In the genomic region with DNA sequence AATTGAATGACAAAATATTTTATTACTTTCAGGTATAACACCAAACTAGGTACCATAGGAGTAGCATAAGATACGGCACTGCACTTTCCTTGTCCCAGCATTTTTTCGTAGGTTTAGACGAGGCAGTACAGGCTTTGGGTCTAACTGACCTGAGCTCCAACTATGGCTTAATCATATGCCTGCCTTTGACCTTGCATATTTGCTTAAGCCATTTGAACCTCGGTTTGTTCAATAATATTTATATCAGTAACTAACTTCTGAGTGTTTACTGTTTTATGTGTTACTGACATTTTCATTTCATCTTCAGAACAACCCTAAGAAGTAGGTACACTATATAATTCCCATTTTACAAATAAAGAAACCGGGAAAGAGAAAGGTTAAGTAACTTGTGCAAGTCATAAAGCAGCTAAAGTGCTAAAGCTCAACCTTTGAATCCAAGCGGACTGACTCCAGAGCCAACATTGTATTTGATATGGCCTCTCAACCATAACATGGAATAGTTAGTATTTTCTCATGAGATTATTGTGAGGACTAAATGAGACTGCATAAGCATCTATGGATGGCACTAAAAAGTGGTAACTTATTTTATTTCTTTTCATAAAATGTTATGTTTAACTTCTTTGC, we compare ENCODE assay signal across 1 cellular context.
TF ChIP-seq lines count a peak whose summit lies in the region.

No MANE protein-coding gene starts in this region.

TF ChIP-seq in HepG2, 621 proteins besides CTCF, POLR2A, EP300 and RAD21 (continued from another document):
- no peak for TF ChIP-seq GMEB1 (CRISPR knock-in tag; IDR thresholded peaks at IDR 0.05; ENCODE audit: borderline replicate concordance)
- TF ChIP-seq SKI (IDR thresholded peaks at IDR 0.05; ENCODE audit: partially characterized antibody) = no peak
- no peak for TF ChIP-seq ZKSCAN8 (CRISPR knock-in tag; IDR thresholded peaks at IDR 0.05; ENCODE audit: borderline replicate concordance)
- TF ChIP-seq PHF21A (CRISPR knock-in tag; IDR thresholded peaks at IDR 0.05) = no peak
- no peak for TF ChIP-seq ZEB1 (IDR thresholded peaks at IDR 0.05; ENCODE audit: insufficient replicate concordance, low read depth)
- 0 out of 2 replicates have a peak, but pooled peaks have one; percentile 24 for TF ChIP-seq EHMT2 (IDR thresholded peaks at IDR 0.05; ENCODE audit: borderline replicate concordance, low read depth, low read length)
- TF ChIP-seq HNF4A (CRISPR knock-in tag; IDR thresholded peaks at IDR 0.05) = 0 out of 2 replicates have a peak, but pooled peaks have one; percentile 8
- 0 out of 2 replicates have a peak, but pooled peaks have one; percentile 20 for TF ChIP-seq ATF1 (CRISPR knock-in tag; IDR thresholded peaks at IDR 0.05)
- TF ChIP-seq ZNF430 (CRISPR knock-in tag; IDR thresholded peaks at IDR 0.05) = no peak
- no peak for TF ChIP-seq SP140L (CRISPR knock-in tag; IDR thresholded peaks at IDR 0.05; ENCODE audit: borderline replicate concordance)
- TF ChIP-seq ZNF274 (CRISPR knock-in tag; IDR thresholded peaks at IDR 0.05) = no peak
- 0 out of 2 replicates have a peak, but pooled peaks have one; percentile 30 for TF ChIP-seq ZMYM4 (CRISPR knock-in tag; IDR thresholded peaks at IDR 0.05)
- no peak for TF ChIP-seq TEAD3 (CRISPR knock-in tag; optimal IDR thresholded peaks at IDR 0.05; ENCODE audit: borderline replicate concordance)
- no peak for TF ChIP-seq MTF1 (CRISPR knock-in tag; IDR thresholded peaks at IDR 0.05)
- TF ChIP-seq BCLAF1 (IDR thresholded peaks at IDR 0.05) = no peak
- 0 out of 2 replicates have a peak, but pooled peaks have one; percentile 18 for TF ChIP-seq NR2C2 (CRISPR knock-in tag; IDR thresholded peaks at IDR 0.05; ENCODE audit: borderline replicate concordance)
TF ChIP-seq in HepG2: peak in this region for 5.
